In genomic region chr2:38856165-38856564, GRCh38 we compare ENCODE assay signal across 2 cellular contexts.
TF ChIP-seq lines count a peak whose summit lies in the region.

No MANE protein-coding gene starts in this region.

TF ChIP-seq in K562, 482 proteins besides CTCF, POLR2A, EP300 and RAD21 (continues in another document):
- no peak for TF ChIP-seq BRD4 (IDR thresholded peaks at IDR 0.05)
- TF ChIP-seq IRF9 (tag; IDR thresholded peaks at IDR 0.05) = 0 out of 2 replicates have a peak, but pooled peaks have one; percentile 17
- no peak for TF ChIP-seq ZZZ3 (IDR thresholded peaks at IDR 0.05)
- TF ChIP-seq ZNF707 (CRISPR knock-in tag; conservative IDR thresholded peaks at IDR 0.05) = no peak
- no peak for TF ChIP-seq YBX1 (IDR thresholded peaks at IDR 0.05)
- no peak for TF ChIP-seq BRF2 (IDR thresholded peaks at IDR 0.05; ENCODE audit: borderline replicate concordance, insufficient read depth, insufficient read length)
- TF ChIP-seq MCM3 (IDR thresholded peaks at IDR 0.05) = no peak
- TF ChIP-seq SRF (CRISPR knock-in tag; IDR thresholded peaks at IDR 0.05) = no peak
- TF ChIP-seq TFAM (CRISPR knock-in tag; conservative IDR thresholded peaks at IDR 0.05) = no peak
- no peak for TF ChIP-seq RREB1 (CRISPR knock-in tag; IDR thresholded peaks at IDR 0.05)
- TF ChIP-seq DIDO1 (tag; IDR thresholded peaks at IDR 0.05; ENCODE audit: low read depth) = no peak
- no peak for TF ChIP-seq ZBTB8A (IDR thresholded peaks at IDR 0.05; ENCODE audit: partially characterized antibody)
- TF ChIP-seq ZKSCAN3 (CRISPR knock-in tag; IDR thresholded peaks at IDR 0.05) = no peak
- no peak for TF ChIP-seq ZNF449 (CRISPR knock-in tag; IDR thresholded peaks at IDR 0.05)
- no peak for TF ChIP-seq ZNF282 (CRISPR knock-in tag; IDR thresholded peaks at IDR 0.05)
- TF ChIP-seq THAP12 (CRISPR knock-in tag; IDR thresholded peaks at IDR 0.05) = no peak

TF ChIP-seq in GM23338, 12 proteins besides CTCF, POLR2A, EP300 and RAD21:
- no peak for TF ChIP-seq EZH2 (IDR thresholded peaks at IDR 0.05; ENCODE audit: low read depth, unreplicated experiment)
- no peak for TF ChIP-seq ETS1 (IDR thresholded peaks at IDR 0.05)
- TF ChIP-seq REST (IDR thresholded peaks at IDR 0.05; ENCODE audit: unreplicated experiment) = no peak
- no peak for TF ChIP-seq EZH2phosphoT487 (IDR thresholded peaks at IDR 0.05; ENCODE audit: unreplicated experiment)
- no peak for TF ChIP-seq NANOG (IDR thresholded peaks at IDR 0.05; ENCODE audit: borderline replicate concordance)
- no peak for TF ChIP-seq CREB1 (CRISPR knock-in tag; IDR thresholded peaks at IDR 0.05; ENCODE audit: low read depth)
- TF ChIP-seq ZNF462 (CRISPR knock-in tag; IDR thresholded peaks at IDR 0.05) = no peak
